Comparison of ENCODE assay signal across 8 cellular contexts in genomic region chr3:75579981-75580782, GRCh38.
DNase-seq lines count a peak whose midpoint lies in the region; ATAC-seq and TF ChIP-seq lines count a peak whose summit lies in the region.
"Not testable (repeated sequence)": the region's sequence is repeated elsewhere in the genome, so short reads cannot be mapped to it uniquely, and the experiment has no call there.

No MANE protein-coding gene starts in this region.

- not testable (repeated sequence) for H3K36me3 Mint-ChIP-seq in CD14-positive monocyte; HFFc6 (ENCODE audit: low read depth)

- intact Hi-C loops in CD14-positive monocyte (cut with micrococcal nuclease), result not testable (repeated sequence)

- not testable (repeated sequence) for H3K27ac Mint-ChIP-seq in CD14-positive monocyte, HFFc6

- peak; percentile 47 for DNase-seq in CD14-positive monocyte (ENCODE audit: low spot score)
- DNase-seq in HFFc6; RWPE2 (ENCODE audit: low spot score); iPS DF 6.9 (ENCODE audit: low read depth, low spot score); omental fat pad (ENCODE audit: low spot score): not testable (repeated sequence)
- DNase-seq in activated T-cell treated with anti-CD3 and anti-CD28 coated beads for 48 hours (ENCODE audit: low read depth), result peak; percentile 60
- peak; percentile 21 for DNase-seq in cerebellum (ENCODE audit: low spot score)
- DNase-seq in stimulated activated CD8-positive, alpha-beta memory T cell treated with anti-CD3 and anti-CD28 coated beads, Interleukin-7, amount 100 ng/mL, for 24 hours (ENCODE audit: low read depth), result peak; percentile 10

- H3K4me3 ChIP-seq in RWPE2 (ENCODE audit: severe bottlenecking), result peak overlapping the region; percentile 20
- H3K4me3 ChIP-seq in iPS DF 6.9 (ENCODE audit: low read length), result peak overlapping the region; percentile 53; the same call in 1 of the 2 replicates

- H3K9me3 Mint-ChIP-seq in CD14-positive monocyte, result peaks cover 0 to 11% (median 5%) of the 10 kb centered on the region in 7 donors
- not testable (repeated sequence) for H3K9me3 Mint-ChIP-seq in HFFc6

- WGBS in iPS DF 6.9 (ENCODE audit: insufficient coverage, insufficient read length), result no CpG with 5 or more reads among the region's 67 CpGs

- H3K27me3 Mint-ChIP-seq in CD14-positive monocyte (ENCODE audit: low read depth in 3 of 3) (peaks cover 30 to 48% (median 37%) of the 10 kb centered on the region in 3 donors), HFFc6 (ENCODE audit: insufficient read depth) (peaks cover 10% of the 10 kb centered on the region)

- not testable (repeated sequence) for H3K4me1 Mint-ChIP-seq in CD14-positive monocyte; HFFc6 (ENCODE audit: low read depth)

- peak; percentile 75 for ATAC-seq in RWPE2 (ENCODE audit: low read depth)
- not testable (repeated sequence) for ATAC-seq in omental fat pad (ENCODE audit: low FRiP score)

- peak overlapping the region; percentile 70 to 84 for H3K4me3 Mint-ChIP-seq in CD14-positive monocyte
- peak overlapping the region; percentile 50; the same call in 1 of the 2 replicates for H3K4me3 Mint-ChIP-seq in HFFc6

- H3K36me3 ChIP-seq in RWPE2 (ENCODE audit: low read depth); iPS DF 6.9 (ENCODE audit: control insufficient read depth, insufficient read depth, low read length): not testable (repeated sequence)

- not testable (repeated sequence) for H3K27me3 ChIP-seq in RWPE2 (ENCODE audit: insufficient read depth, poor library complexity, severe bottlenecking)
- H3K27me3 ChIP-seq in iPS DF 6.9 (ENCODE audit: control insufficient read depth, insufficient read depth, low read length), result peaks cover 13% of the 10 kb centered on the region; the same call in 1 of the 2 replicates

- not testable (repeated sequence) for H3K4me1 ChIP-seq in RWPE2 (ENCODE audit: insufficient read depth, poor library complexity, severe bottlenecking); iPS DF 6.9 (ENCODE audit: control insufficient read depth, insufficient read depth, low read length)

- H3K27ac ChIP-seq in RWPE2 (ENCODE audit: poor library complexity, severe bottlenecking); iPS DF 6.9 (ENCODE audit: low read length): not testable (repeated sequence)

- TF ChIP-seq CTCF in CD14-positive monocyte (IDR thresholded peaks at IDR 0.05) (peak; percentile 67), HFFc6 (IDR thresholded peaks at IDR 0.05) (peak; percentile 87), RWPE2 (IDR thresholded peaks at IDR 0.05; ENCODE audit: poor library complexity, severe bottlenecking) (peak; percentile 83), omental fat pad (IDR thresholded peaks at IDR 0.05) (peak in 2 of 3 donors; percentile 60 to 91)

- H3K9me3 ChIP-seq in RWPE2 (ENCODE audit: severe bottlenecking); iPS DF 6.9 (ENCODE audit: control insufficient read depth, insufficient read depth, low read length): not testable (repeated sequence)
